Comparison of ENCODE assay signal across 10 cellular contexts in genomic region chr6:137258170-137258569, GRCh38. TPM values are rescaled to one million over a fixed set of nuclear protein-coding genes. Genes with fewer than 3 reads are reported as not detected.
DNase-seq lines count a peak whose midpoint lies in the region; ATAC-seq and TF ChIP-seq lines count a peak whose summit lies in the region.
"Had no signal": no experiment of that assay in that cellular context is flagged by ENCODE, and none has a peak within 500 bp of the region (broad histone marks: within the 10 kb centered on the region; RNA-seq: fewer than 3 reads in every experiment).

No MANE protein-coding gene starts in this region.

- peaks cover 3 to 7% of the 10 kb centered on the region in 2 donors for H3K36me3 Mint-ChIP-seq in CD14-positive monocyte
- H3K36me3 Mint-ChIP-seq in immature natural killer cell = peaks cover 10 to 15% (median 14%) of the 10 kb centered on the region in 3 donors

- H3K9me3 Mint-ChIP-seq in CD14-positive monocyte (peaks cover 15 to 37% (median 29%) of the 10 kb centered on the region in 7 donors), immature natural killer cell (peaks cover 20 to 29% (median 28%) of the 10 kb centered on the region in 6 donors)

- H3K27ac Mint-ChIP-seq in CD14-positive monocyte = peak overlapping the region in 6 of 7 donors; percentile 27 to 91 (median 77)
- H3K27ac Mint-ChIP-seq in immature natural killer cell = peak overlapping the region; percentile 85 to 95 (median 88)

- DNase-seq in CD14-positive monocyte (ENCODE audit: low spot score) (peak; percentile 79), SKM-1 (lab: John Stamatoyannopoulos, UW; ENCODE audit: unreplicated experiment) (peak; percentile 42), immature natural killer cell (peak; percentile 86 to 90 (median 89)), OCI-M2 (lab: John Stamatoyannopoulos, UW; ENCODE audit: unreplicated experiment) (no peak), NCI-H748 (lab: John Stamatoyannopoulos, UW; ENCODE audit: unreplicated experiment) (no peak)
- DNase-seq: posterior cingulate gyrus, stomach had no signal

- H3K4me3 Mint-ChIP-seq in CD14-positive monocyte (no peak overlapping the region), immature natural killer cell (peak overlapping the region; percentile 30 to 73 (median 68))

- ATAC-seq in GM21381 (IDR thresholded peaks at IDR 0.05; ENCODE audit: unreplicated experiment) (peak; percentile 55), GM18520 (IDR thresholded peaks at IDR 0.05; ENCODE audit: unreplicated experiment) (no peak), HG03108 (IDR thresholded peaks at IDR 0.05; ENCODE audit: unreplicated experiment) (no peak)

- no peaks in the 10 kb centered on the region for H3K27me3 Mint-ChIP-seq in CD14-positive monocyte (ENCODE audit: low read depth in 3 of 3)
- peaks cover 10 to 31% (median 25%) of the 10 kb centered on the region in 3 donors for H3K27me3 Mint-ChIP-seq in immature natural killer cell (ENCODE audit: low read depth in 3 of 3)

- intact Hi-C loops in CD14-positive monocyte (cut with micrococcal nuclease) = no loop called here

- H3K4me1 Mint-ChIP-seq in CD14-positive monocyte (peaks cover 14% of the 10 kb centered on the region), immature natural killer cell (peaks cover 64 to 69% of the 10 kb centered on the region in 2 donors)

- TF ChIP-seq CTCF in CD14-positive monocyte (IDR thresholded peaks at IDR 0.05) = no peak

RNA-seq across cellular contexts. Expression of gene IFNGR1, which starts 39.0 kb away (rescaled TPM):
- 100 to 1,000 TPM; 364 to 372 TPM for polyA plus RNA-seq in CD14-positive monocyte
- polyA plus RNA-seq in immature natural killer cell = 10 to 100 TPM; 70.4 to 79.3 (median 70.4) TPM

Comparison
In these comparisons a context has a peak if more than half of its experiments do, and no peak if none do; other contexts are left out.
1. DNase-seq: peak in CD14-positive monocyte (single experiment), SKM-1 (single experiment) and immature natural killer cell (3 of 3); none in OCI-M2 (single experiment) and NCI-H748 (single experiment).
2. H3K4me3 Mint-ChIP-seq: peak in immature natural killer cell (5 of 5); none in CD14-positive monocyte (0 of 2).
3. RNA of gene IFNGR1, which starts 39.0 kb away (polyA plus RNA-seq): 364 to 372 TPM in CD14-positive monocyte; 70.4 to 79.3 TPM in immature natural killer cell; every median in the first group is over 4 times any median in the second.